Comparison of ENCODE assay signal across 20 cellular contexts in genomic region chr1:110185181-110185580, GRCh38. TPM values are rescaled to one million over a fixed set of nuclear protein-coding genes. Genes with fewer than 3 reads are reported as not detected.
A peak's percentile ranks its signal among the peaks of the same experiment; 100 is the strongest.
DNase-seq lines count a peak whose midpoint lies in the region; ATAC-seq and TF ChIP-seq lines count a peak whose summit lies in the region.
"Had no signal": no experiment of that assay in that cellular context is flagged by ENCODE, and none has a peak within 500 bp of the region (broad histone marks: within the 10 kb centered on the region; RNA-seq: fewer than 3 reads in every experiment).

No MANE protein-coding gene starts in this region.

- peaks cover 0 to 17% (median 0%) of the 10 kb centered on the region in 7 donors for H3K27me3 ChIP-seq in spleen (replicated peaks in 1 of 7)
- H3K27me3 ChIP-seq: MG63, pancreas had no signal

- TF ChIP-seq POLR2A in spleen (IDR thresholded peaks at IDR 0.05) (no peak), lower leg skin (IDR thresholded peaks at IDR 0.05) (no peak)

- H3K36me3 ChIP-seq in spleen, result no peaks in the 10 kb centered on the region
- H3K36me3 ChIP-seq: cardiac muscle cell, MG63, pancreas, SJSA1 had no signal

- intact Hi-C loops in spleen (cut with DNase I; ENCODE audit: low total_unique reads) (no loop called here), lower leg skin (cut with DNase I; ENCODE audit: low total_unique reads) (no loop called here)

- H3K27ac ChIP-seq in spleen, result no peak overlapping the region
- H3K27ac ChIP-seq: cardiac muscle cell, pancreas, SJSA1 had no signal

- TF ChIP-seq CTCF in spleen (IDR thresholded peaks at IDR 0.05 in 8 of 11, conservative IDR thresholded peaks at IDR 0.05 in 3 of 11), result no peak
- TF ChIP-seq CTCF in lower leg skin (IDR thresholded peaks at IDR 0.05), result no peak

- ATAC-seq in HG03159 (IDR thresholded peaks at IDR 0.05; ENCODE audit: unreplicated experiment), result no peak

- WGBS in spleen, 5 donors, result 66 to 72% (median 68%) methylated on average over 9 to 10 of the region's 10 CpGs
- 64 to 68% methylated on average over 10 of the region's 10 CpGs for WGBS in lower leg skin, 2 donors

- H3K9me3 ChIP-seq in spleen, result no peaks in the 10 kb centered on the region
- H3K9me3 ChIP-seq: MG63, pancreas, SJSA1 had no signal

- DNase-seq in NCI-H2081 (lab: John Stamatoyannopoulos, UW) (peak; percentile 21 to 76), NCI-H2081 treated with DMSO at 0.1 percent for 48 hours (lab: John Stamatoyannopoulos, UW) (no peak), NCI-H2107 (lab: John Stamatoyannopoulos, UW) (peak; percentile 91), SHP77 (lab: John Stamatoyannopoulos, UW) (peak; percentile 77 to 92), myocyte (ENCODE audit: low read depth) (peak; percentile 33), spleen (no peak), lower leg skin (ENCODE audit: low spot score in 2 of 2) (no peak)
- DNase-seq: activated CD4-positive, alpha-beta T cell treated with anti-CD3 and anti-CD28 coated beads, Interleukin-2, amount 50 U/mL, for 48 hours; activated naive CD8-positive, alpha-beta T cell treated with anti-CD3 and anti-CD28 coated beads for 36 hours; activated T-cell treated with anti-CD3 and anti-CD28 coated beads, Interleukin-2, amount 50 U/mL, for 24 hours; CD4-positive, alpha-beta T cell; GDM1; H9; MG63; stimulated activated naive CD4-positive, alpha-beta T cell had no signal

- H3K4me1 ChIP-seq in spleen, result peaks cover 0 to 12% (median 5%) of the 10 kb centered on the region in 6 donors
- H3K4me1 ChIP-seq: pancreas, SJSA1 had no signal

- H3K4me3 ChIP-seq in spleen (no peak overlapping the region), lower leg skin (ENCODE audit: low read depth, poor library complexity, severe bottlenecking) (no peak overlapping the region)
- H3K4me3 ChIP-seq: cardiac muscle cell, MG63, pancreas, SJSA1 had no signal

RNA-seq across cellular contexts. Expression of gene KCNC4, which starts 24.9 kb away (rescaled TPM):
- total RNA-seq in myocyte (3.6 and 9.5 TPM in 2 replicates), spleen (10 to 100 TPM in 5 of 7 donors, 1 to 10 TPM in 2; 9.8 to 22.1 (median 14.8) TPM), lower leg skin (1 to 10 TPM; 4.8 to 9.4 (median 7.7) TPM)
- polyA plus RNA-seq in myocyte (2012), result 10.2 TPM
- 1 to 10 TPM; 1.4 to 3.7 (median 2.1) TPM for polyA plus RNA-seq in spleen

RNA-seq across cellular contexts. Expression of gene SLC6A17, which starts 34.9 kb away (rescaled TPM):
- total RNA-seq in myocyte (0.37 and 0.47 TPM in 2 replicates), spleen (not detected), lower leg skin (1 to 10 TPM; 4.5 to 6.9 (median 5.8) TPM)
- 7.1 TPM for polyA plus RNA-seq in myocyte (2012)
- under 1 TPM in 2 of 3 donors, not detected in 1; under 0.01 to 0.02 TPM for polyA plus RNA-seq in spleen
- total RNA-seq: CD4-positive, alpha-beta T cell; liver had no signal
- polyA plus RNA-seq: cardiac muscle cell, liver had no signal

Comparison
In these comparisons a context has a peak if more than half of its experiments do, and no peak if none do; other contexts are left out.
1. DNase-seq: peak in NCI-H2081 (2 of 2), NCI-H2107 (single experiment), SHP77 (2 of 2) and myocyte (single experiment); none in NCI-H2081 treated with DMSO at 0.1 percent for 48 hours (single experiment), spleen (single experiment) and lower leg skin (0 of 2).